8 cellular contexts compared by ENCODE assay signal in the genomic region with DNA sequence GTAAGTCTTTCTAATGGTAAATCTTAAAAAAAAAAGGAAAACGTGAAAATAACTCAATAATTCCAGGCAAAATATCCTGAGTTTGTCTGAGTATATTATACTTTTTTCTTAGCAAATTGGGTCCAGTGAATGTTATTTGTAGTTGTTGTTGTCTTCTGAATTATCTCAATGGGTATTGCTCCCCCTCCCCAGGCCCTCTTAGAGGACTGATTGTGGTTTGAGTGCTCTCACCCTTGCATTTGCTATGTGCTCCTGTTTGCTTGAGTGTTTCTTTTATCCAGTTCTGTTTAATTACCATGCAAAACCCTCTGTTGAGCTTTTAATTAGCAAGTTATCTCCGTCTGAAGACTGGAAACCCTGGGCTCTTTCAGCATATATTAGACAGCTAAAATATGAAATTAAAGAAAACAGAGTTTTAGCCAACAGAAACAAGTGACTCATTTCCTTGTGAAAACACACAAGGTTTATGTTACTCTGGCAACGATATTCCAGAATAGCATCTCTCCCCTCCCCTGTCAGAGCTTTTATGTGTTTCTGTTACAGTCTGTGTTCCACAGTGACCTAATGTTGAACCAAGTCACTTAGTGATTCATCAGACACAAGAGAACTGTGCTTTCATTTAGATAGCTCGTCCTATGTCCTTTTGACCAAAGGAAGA.
A peak's percentile ranks its signal among the peaks of the same experiment; 100 is the strongest.
DNase-seq lines count a peak whose midpoint lies in the region; ATAC-seq and TF ChIP-seq lines count a peak whose summit lies in the region.

No MANE protein-coding gene starts in this region.

- no peaks in the 10 kb centered on the region for H3K27me3 ChIP-seq in PC-9 (ENCODE audit: insufficient read depth, low read depth)

- DNase-seq in A172 (ENCODE audit: low spot score) (peak; percentile 91), PC-9 (peak; percentile 22 to 91), epidermal melanocyte (ENCODE audit: insufficient read length, low spot score) (peak; percentile 55), nephron progenitor cell (no peak)
- no peak for DNase-seq in stimulated activated naive CD4-positive, alpha-beta T cell treated with Interleukin-2 at 50 U/mL for 16 hours (lab: John Stamatoyannopoulos, UW)

- H3K79me2 ChIP-seq in PC-9 (ENCODE audit: low read depth), result no peaks in the 10 kb centered on the region

- H3K27ac ChIP-seq in PC-9, result peak overlapping the region; percentile 73

- TF ChIP-seq CTCF in PC-9 (conservative IDR thresholded peaks at IDR 0.05) (no peak), nephron progenitor cell (IDR thresholded peaks at IDR 0.05) (no peak)

- peaks cover 29% of the 10 kb centered on the region for H3K4me1 Mint-ChIP-seq in nephron progenitor cell

- peaks cover 7% of the 10 kb centered on the region; the same call in 1 of the 2 replicates for H3K9me3 ChIP-seq in PC-9 (ENCODE audit: insufficient read depth, low read depth)

- H3K4me3 ChIP-seq in PC-9, result peak overlapping the region; percentile 42; the same call in 1 of the 2 replicates

- peak overlapping the region; percentile 67 for H3K4me2 ChIP-seq in PC-9

- H3K27ac Mint-ChIP-seq in nephron progenitor cell, result peak overlapping the region; percentile 64

- no peak overlapping the region for H3K4me3 Mint-ChIP-seq in nephron progenitor cell

- no peaks in the 10 kb centered on the region for H3K9me2 ChIP-seq in PC-9 (ENCODE audit: insufficient read depth)

- H3F3A ChIP-seq in PC-9 (ENCODE audit: insufficient read depth, low read depth), result peaks cover 15% of the 10 kb centered on the region; the same call in 1 of the 2 replicates

- H3K9me3 Mint-ChIP-seq in nephron progenitor cell, result no peaks in the 10 kb centered on the region

- CTCF ChIA-PET in PC-9 (lab: Charles Lee), result no interaction called here

- H3K27me3 Mint-ChIP-seq in nephron progenitor cell (ENCODE audit: low read depth, poor library complexity), result peaks cover 3% of the 10 kb centered on the region

- POLR2A ChIA-PET in PC-9 (lab: Charles Lee; ENCODE audit: unreplicated experiment), result interaction anchor here (0.6 to 1.0 kb wide), 2 partner anchors 16 to 17 kb away, joined by 3 to 5 read pairs; no protein-coding TSS in a partner anchor

- H3K4me1 ChIP-seq in PC-9 (replicated peaks; ENCODE audit: insufficient read depth), result peaks cover 21% of the 10 kb centered on the region

- intact Hi-C loops in PC-9 (cut with micrococcal nuclease; ENCODE audit: unreplicated experiment), result loop anchor here (5.0 kb wide), 1 partner anchor 86 kb away; no protein-coding TSS in a partner anchor

- H3K36me3 Mint-ChIP-seq in nephron progenitor cell (ENCODE audit: low read depth), result no peaks in the 10 kb centered on the region

- no peaks in the 10 kb centered on the region for H4K20me1 ChIP-seq in PC-9 (ENCODE audit: insufficient read depth)

- H3K36me3 ChIP-seq in PC-9 (ENCODE audit: low read depth), result no peaks in the 10 kb centered on the region

- ATAC-seq in GM18502 (IDR thresholded peaks at IDR 0.05; ENCODE audit: poor library complexity, unreplicated experiment), result peak; percentile 84
- ATAC-seq in HG03196 (IDR thresholded peaks at IDR 0.05; ENCODE audit: unreplicated experiment), result peak; percentile 95
- no peak for ATAC-seq in HG03045 (IDR thresholded peaks at IDR 0.05; ENCODE audit: unreplicated experiment)

- peak overlapping the region; percentile 67 for H2AFZ ChIP-seq in PC-9

- no TSS peak for BruUV-seq in PC-9 (replicated peaks; lab: Mats Ljungman, UMichigan)

Comparison
In these comparisons a context has a peak if more than half of its experiments do, and no peak if none do; other contexts are left out.
1. DNase-seq: peak in A172 (single experiment), PC-9 (2 of 2) and epidermal melanocyte (single experiment); none in nephron progenitor cell (single experiment) and stimulated activated naive CD4-positive, alpha-beta T cell treated with Interleukin-2 at 50 U/mL for 16 hours (single experiment).